ENCODE assay signal across 8 cellular contexts in the genomic region with DNA sequence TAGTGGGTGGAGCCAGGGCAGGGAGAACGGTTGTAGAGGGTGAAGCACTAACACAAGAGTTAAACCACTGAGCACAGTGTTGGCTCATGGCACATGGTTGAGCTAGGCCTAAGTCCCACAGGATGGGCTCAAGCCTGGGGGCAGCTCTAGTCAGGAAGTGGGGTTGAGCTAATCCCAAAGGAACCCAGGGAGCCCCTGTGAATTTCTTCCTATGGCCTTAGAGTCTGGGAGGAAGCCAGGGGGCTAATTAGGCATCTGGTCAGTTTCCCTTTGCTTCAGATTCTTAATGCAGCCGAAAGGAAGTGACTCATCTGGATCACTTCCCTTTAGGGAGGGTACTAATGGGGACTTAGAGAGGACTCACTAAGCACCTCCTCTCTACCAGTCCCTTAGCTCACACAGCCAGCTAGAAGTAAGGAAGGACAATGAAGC. TPM values are rescaled to one million over a fixed set of nuclear protein-coding genes. Genes with fewer than 3 reads are reported as not detected.
DNase-seq lines count a peak whose midpoint lies in the region; ATAC-seq and TF ChIP-seq lines count a peak whose summit lies in the region.

No MANE protein-coding gene starts in this region.

- in situ Hi-C loops in transverse colon (cut with MboI; ENCODE audit: low pct_ligation_motif_present in 1 of 4, low pct_unique_long_range_greater_than_20kb in 1 of 4, low sequenced_read_pairs in 3 of 4) = loop anchor here (5.0 to 10.0 kb wide), 3 partner anchors 93 to 105 kb away; a partner anchor contains a TSS

- no peaks in the 10 kb centered on the region for H3K27me3 ChIP-seq in HL-60 (ENCODE audit: insufficient read depth, poor library complexity, severe bottlenecking)
- H3K27me3 ChIP-seq in transverse colon = no peaks in the 10 kb centered on the region
- no peaks in the 10 kb centered on the region for H3K27me3 ChIP-seq in H9 (ENCODE audit: insufficient read depth, low read length)

- H2BK15ac ChIP-seq in H9 (ENCODE audit: low read depth, low read length) = no peak overlapping the region

- intact Hi-C loops in transverse colon (cut with DNase I; ENCODE audit: low total_unique reads) = loop anchor here (5.0 kb wide), 1 partner anchor 93 kb away; no protein-coding TSS in a partner anchor

- H2BK12ac ChIP-seq in H9 (ENCODE audit: insufficient read length, low read depth, low read length) = no peak overlapping the region

- H3K4me2 ChIP-seq in H9 (ENCODE audit: insufficient read depth, insufficient read length, low read length) = no peak overlapping the region

- no peak overlapping the region for H3K4me3 ChIP-seq in HL-60 (replicated peaks; ENCODE audit: insufficient read depth, low read length)
- no peak overlapping the region for H3K4me3 ChIP-seq in transverse colon

- H3T11ph ChIP-seq in H9 (ENCODE audit: low read length) = no peak overlapping the region

- peaks cover 11% of the 10 kb centered on the region in 2 experiments for H3K4me1 Mint-ChIP-seq in H9

- no peak overlapping the region for H2AK5ac ChIP-seq in H9 (ENCODE audit: insufficient read length, low read length)

- no peak overlapping the region for H3K56ac ChIP-seq in H9 (ENCODE audit: insufficient read length, low read depth, low read length)

- H4K8ac ChIP-seq in H9 (replicated peaks; ENCODE audit: insufficient read length, low read depth, low read length) = no peak overlapping the region

- H3K4ac ChIP-seq in H9 (ENCODE audit: low read depth, low read length) = no peak overlapping the region

- H3K14ac ChIP-seq in H9 (ENCODE audit: insufficient read depth, low read length) = no peak overlapping the region

- H3K79me2 ChIP-seq in H9 (ENCODE audit: insufficient read depth, low read length) = no peaks in the 10 kb centered on the region

- H3K23me2 ChIP-seq in H9 (ENCODE audit: insufficient read length, low read depth, low read length, poor library complexity, severe bottlenecking) = no peaks in the 10 kb centered on the region

- H3K27ac Mint-ChIP-seq in H9 = no peak overlapping the region

- no peak overlapping the region for H3K4me3 Mint-ChIP-seq in H9

- H3K36me3 ChIP-seq in transverse colon = no peaks in the 10 kb centered on the region

- no peaks in the 10 kb centered on the region for H3K9me3 Mint-ChIP-seq in H9

- H2BK120ac ChIP-seq in H9 (ENCODE audit: low read depth, low read length, poor library complexity, severe bottlenecking) = no peak overlapping the region

- H3K27ac ChIP-seq in HL-60 (replicated peaks) (peak overlapping the region; percentile 63), VCaP (peak overlapping the region; percentile 58), transverse colon (peak overlapping the region; percentile 5 to 34 (median 16)), H9 (ENCODE audit: insufficient read length, low read depth, low read length) (no peak overlapping the region)

- no peak overlapping the region for H2BK5ac ChIP-seq in H9 (ENCODE audit: insufficient read length, low read length)

- H3K9ac ChIP-seq in H9 (ENCODE audit: extremely low read depth, insufficient read length, low read length) = no peak overlapping the region

- no peaks in the 10 kb centered on the region for H3K36me3 Mint-ChIP-seq in H9 (ENCODE audit: insufficient read depth in 1 of 3, low read depth in 3 of 3)

- no peak overlapping the region for H3K23ac ChIP-seq in H9 (ENCODE audit: insufficient read length, low read depth, low read length)

- no peak overlapping the region for H2BK20ac ChIP-seq in H9 (ENCODE audit: low read depth, low read length, poor library complexity, severe bottlenecking)

- WGBS in transverse colon (ENCODE audit: low coverage in 1 of 2), 2 donors = 40% methylated on average over 2 of the region's 2 CpGs; no CpG with 5 or more reads in 1 of the 2 donors
- WGBS in H9 (ENCODE audit: extremely low coverage, insufficient read length, low lambda C conversion rate) = no CpG with 5 or more reads among the region's 2 CpGs

- no peak for TF ChIP-seq EP300 in transverse colon (IDR thresholded peaks at IDR 0.05; ENCODE audit: low read depth)

- H4K91ac ChIP-seq in H9 (ENCODE audit: insufficient read length, low read depth, low read length) = no peak overlapping the region

- H3K18ac ChIP-seq in H9 (ENCODE audit: insufficient read length, low read depth, low read length) = no peak overlapping the region

- H3K4me1 ChIP-seq in transverse colon = peaks cover 0 to 11% (median 4%) of the 10 kb centered on the region in 4 donors
- no peaks in the 10 kb centered on the region for H3K4me1 ChIP-seq in H9 (ENCODE audit: insufficient read depth, low read length)

- no peak for TF ChIP-seq CTCF in GM10266 (IDR thresholded peaks at IDR 0.05; ENCODE audit: control insufficient read depth, insufficient read depth, low read depth, missing control alignments)
- TF ChIP-seq CTCF in HL-60 (IDR thresholded peaks at IDR 0.05; ENCODE audit: insufficient read depth, low read length) = no peak
- TF ChIP-seq CTCF in VCaP (conservative IDR thresholded peaks at IDR 0.05) = no peak
- TF ChIP-seq CTCF in transverse colon (IDR thresholded peaks at IDR 0.05) = no peak
- no peak for TF ChIP-seq CTCF in H9 (conservative IDR thresholded peaks at IDR 0.05)

- H3K27me3 Mint-ChIP-seq in H9 (ENCODE audit: low read depth) = peaks cover 2% of the 10 kb centered on the region; the same call in 1 of the 2 replicates

- peak; percentile 77 for DNase-seq in GM10266 (ENCODE audit: extremely low spot score)
- DNase-seq in HL-60 (ENCODE audit: low read depth in 1 of 2, low spot score in 1 of 2) = peak; percentile 75 to 83
- peak; percentile 41 for DNase-seq in iPS-NIHi7 (ENCODE audit: extremely low spot score)
- DNase-seq in transverse colon = no peak
- no peak for DNase-seq in H9
- DNase-seq in NCI-H1930 (lab: John Stamatoyannopoulos, UW) = no peak

- no peak overlapping the region for H4K5ac ChIP-seq in H9 (ENCODE audit: insufficient read length, low read depth, low read length)

- no peak overlapping the region for H2AFZ ChIP-seq in H9 (ENCODE audit: low read length)

- no peaks in the 10 kb centered on the region for H3K79me1 ChIP-seq in H9 (ENCODE audit: insufficient read depth, low read depth, low read length, poor library complexity, severe bottlenecking)

- no peak for TF ChIP-seq POLR2A in transverse colon (IDR thresholded peaks at IDR 0.05)

- peak; percentile 91 for ATAC-seq in GM21515 (IDR thresholded peaks at IDR 0.05; ENCODE audit: unreplicated experiment)

- H3K9me3 ChIP-seq in transverse colon (no peaks in the 10 kb centered on the region), H9 (ENCODE audit: control insufficient read depth, low read depth, low read length) (no peaks in the 10 kb centered on the region)

- no peaks in the 10 kb centered on the region for H4K20me1 ChIP-seq in H9 (ENCODE audit: control insufficient read depth, insufficient read depth, insufficient read length)

RNA-seq across cellular contexts. Expression of a gene that starts 10.1 kb away (rescaled TPM):
- total RNA-seq in transverse colon = under 1 TPM in 1 of 4 donors, not detected in 3; 0.32 TPM
- total RNA-seq in H9 (2021) = 0.53 and 0.85 TPM in 2 replicates

RNA-seq across cellular contexts. Expression of a gene that starts 27.4 kb away (rescaled TPM):
- not detected for total RNA-seq in transverse colon
- not detected in 2 replicates for total RNA-seq in H9 (2021)

RNA-seq across cellular contexts. Expression of a gene that starts 35.5 kb away (rescaled TPM):
- 100 to 1,000 TPM in 3 of 4 donors, 10 to 100 TPM in 1; 65.1 to 235 (median 168) TPM for total RNA-seq in transverse colon
- total RNA-seq in H9 (2021) = 76.7 and 80.5 TPM in 2 replicates

RNA-seq across cellular contexts. Expression of a gene that starts 55.6 kb away (rescaled TPM):
- total RNA-seq in transverse colon = 100 to 1,000 TPM in 1 of 4 donors, 10 to 100 TPM in 3; 40.7 to 137 (median 81.3) TPM
- 11.3 and 12.3 TPM in 2 replicates for total RNA-seq in H9 (2021)

Comparison
In these comparisons a context has a peak if more than half of its experiments do, and no peak if none do; other contexts are left out.
1. DNase-seq: peak in GM10266 (single experiment), HL-60 (2 of 2) and iPS-NIHi7 (single experiment); none in transverse colon (single experiment), H9 (single experiment) and NCI-H1930 (0 of 2).